In the genomic region with DNA sequence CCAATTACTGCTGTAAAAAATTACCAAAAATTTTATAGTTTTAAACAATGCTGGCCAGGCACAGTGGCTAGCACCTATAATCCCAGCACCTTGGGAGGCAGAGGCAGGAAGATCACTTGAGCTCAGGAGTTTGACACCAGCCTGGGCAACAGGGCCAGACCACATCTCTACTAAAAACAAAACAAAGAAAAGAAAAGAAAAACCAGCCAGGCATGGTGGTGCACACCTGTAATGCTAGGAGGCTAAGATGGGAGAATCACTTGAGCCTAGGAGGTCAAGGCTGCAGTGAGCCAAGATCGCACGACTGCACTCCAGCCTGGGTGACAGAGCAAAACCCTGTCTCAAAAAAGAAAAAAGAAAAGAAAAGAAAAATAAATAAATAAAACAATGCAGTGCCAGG, we compare ENCODE assay signal across 16 cellular contexts. TPM values are rescaled to one million over a fixed set of nuclear protein-coding genes. Genes with fewer than 3 reads are reported as not detected.
DNase-seq lines count a peak whose midpoint lies in the region; ATAC-seq and TF ChIP-seq lines count a peak whose summit lies in the region.
"Had no signal": no experiment of that assay in that cellular context is flagged by ENCODE, and none has a peak within 500 bp of the region (broad histone marks: within the 10 kb centered on the region; RNA-seq: fewer than 3 reads in every experiment).

No MANE protein-coding gene starts in this region.

- H3K4me2 ChIP-seq in IMR-90 (ENCODE audit: low read depth, low read length) (no peak overlapping the region), PC-3 (ENCODE audit: low read length) (peak overlapping the region; percentile 17; the same call in 1 of the 2 replicates)
- H3K4me2 ChIP-seq: BLaER1 treated with 17β-estradiol and CSF1 and Interleukin-3, amounts not matched to agents 10 nM and 100 nM had no signal

- CTCF ChIA-PET in IMR-90 (lab: Yijun Ruan, JAX) (no interaction called here), PC-3 (lab: Charles Lee) (no interaction called here)

- peak overlapping the region; percentile 63; the same call in 1 of the 2 replicates for H3K4ac ChIP-seq in IMR-90 (ENCODE audit: low read depth, low read length)

- TF ChIP-seq POLR2A in IMR-90 (IDR thresholded peaks at IDR 0.05; ENCODE audit: low read depth, low read length) = no peak

- H3K18ac ChIP-seq in IMR-90 (ENCODE audit: low read depth, low read length) = peak overlapping the region; percentile 54

- intact Hi-C loops in IMR-90 (cut with micrococcal nuclease) (no loop called here), PC-3 (cut with micrococcal nuclease) (no loop called here)

- no peak overlapping the region for H3K14ac ChIP-seq in IMR-90 (replicated peaks; ENCODE audit: low read depth, low read length)

- H3K9me2 ChIP-seq in PC-3 (replicated peaks; ENCODE audit: low read length) = no peaks in the 10 kb centered on the region

- H2BK5ac ChIP-seq in IMR-90 (ENCODE audit: low read depth, low read length, poor library complexity, severe bottlenecking) = no peak overlapping the region

- BruUV-seq in IMR-90 (replicated peaks; lab: Mats Ljungman, UMichigan) = no TSS peak
- BruUV-seq in PC-3 (replicated peaks; lab: Mats Ljungman, UMichigan) = no TSS peak

- no peak overlapping the region; the same call in 1 of the 2 replicates for H2BK20ac ChIP-seq in IMR-90 (ENCODE audit: low read depth, low read length)

- H3K4me1 ChIP-seq in IMR-90 (ENCODE audit: control insufficient read depth, insufficient read depth, low read length) (peaks cover 4% of the 10 kb centered on the region), PC-3 (ENCODE audit: insufficient read depth, low read length) (peaks cover 25% of the 10 kb centered on the region)

- H3K23ac ChIP-seq in IMR-90 (ENCODE audit: low read depth, low read length) = no peak overlapping the region

- no peak for DNase-seq in IMR-90
- DNase-seq in PC-3 = no peak
- DNase-seq: AML-193; Caco-2; Calu3; CD4-positive, alpha-beta T cell; CD8-positive, alpha-beta T cell; DMS79 treated with DMSO at 0.1 percent for 48 hours; GF-D8 had no signal

- H4K5ac ChIP-seq in IMR-90 (ENCODE audit: low read depth, low read length) = no peak overlapping the region

- H3K56ac ChIP-seq in IMR-90 (ENCODE audit: extremely low read depth, insufficient read depth, low read length) = no peak overlapping the region

- H3K4me3 ChIP-seq in IMR-90 (ENCODE audit: insufficient read depth, low read depth, low read length) = no peak overlapping the region
- H3K4me3 ChIP-seq in PC-3 (ENCODE audit: low read length) = no peak overlapping the region
- H3K4me3 ChIP-seq: A549; BLaER1 treated with 17β-estradiol and CSF1 and Interleukin-3, amounts not matched to agents 10 nM and 100 nM had no signal

- H3K9me3 ChIP-seq in IMR-90 (ENCODE audit: control insufficient read depth, insufficient read depth, low read length) (no peaks in the 10 kb centered on the region), PC-3 (ENCODE audit: low read length) (no peaks in the 10 kb centered on the region)
- H3K9me3 ChIP-seq: A549; BLaER1 treated with 17β-estradiol and CSF1 and Interleukin-3, amounts not matched to agents 10 nM and 100 nM; Caco-2 had no signal

- H3K79me1 ChIP-seq in IMR-90 (ENCODE audit: low read depth in 1 of 2, low read length in 2 of 2) = no peaks in the 10 kb centered on the region

- H3K79me2 ChIP-seq in PC-3 (ENCODE audit: low read length) = no peaks in the 10 kb centered on the region

- no peak for TF ChIP-seq RAD21 in IMR-90 (IDR thresholded peaks at IDR 0.05; ENCODE audit: low read length)

- WGBS in IMR-90 (ENCODE audit: extremely low coverage in 2 of 2, insufficient read length in 1 of 2), 2 experiments = no CpG with 5 or more reads among the region's 2 CpGs

- H3K27me3 ChIP-seq in IMR-90 (ENCODE audit: control insufficient read depth, insufficient read depth, low read length) (no peaks in the 10 kb centered on the region), PC-3 (ENCODE audit: low read length) (no peaks in the 10 kb centered on the region)
- H3K27me3 ChIP-seq: BLaER1 treated with 17β-estradiol and CSF1 and Interleukin-3, amounts not matched to agents 10 nM and 100 nM had no signal

- peak overlapping the region; percentile 61; the same call in 2 of the 3 replicates for H2BK15ac ChIP-seq in IMR-90 (ENCODE audit: low read depth, low read length)

- H2AFZ ChIP-seq in IMR-90 (replicated peaks; ENCODE audit: low read length, poor library complexity) (no peak overlapping the region), PC-3 (ENCODE audit: low read length) (no peak overlapping the region)

- no peaks in the 10 kb centered on the region for H3F3A ChIP-seq in PC-3 (ENCODE audit: low read length, unreplicated experiment)

- H2BK120ac ChIP-seq in IMR-90 (ENCODE audit: low read depth, low read length) = peak overlapping the region; percentile 77; the same call in 1 of the 2 replicates

- ATAC-seq in GM21723 (IDR thresholded peaks at IDR 0.05; ENCODE audit: unreplicated experiment) = peak; percentile 46
- no peak for ATAC-seq in IMR-90 (ENCODE audit: low read depth)
- ATAC-seq in PC-3 = no peak
- no peak for ATAC-seq in HG03097 (IDR thresholded peaks at IDR 0.05; ENCODE audit: low FRiP score, unreplicated experiment)
- no peak for ATAC-seq in activated CD4-positive, CD25-positive, alpha-beta regulatory T cell treated with anti-CD3 and anti-CD28 coated beads, Interleukin-2, amount 50 U/mL, for 24 hours
- ATAC-seq: CD8-positive, alpha-beta T cell had no signal

- peaks cover 15% of the 10 kb centered on the region for H3K9me1 ChIP-seq in IMR-90 (ENCODE audit: insufficient read depth, low read length)

- no peak overlapping the region for H4K91ac ChIP-seq in IMR-90 (ENCODE audit: insufficient read depth, low read depth, low read length)

- in situ Hi-C loops in IMR-90 (cut with MboI; ENCODE audit: low sequenced_read_pairs) = no loop called here

- no peak overlapping the region for H2AK5ac ChIP-seq in IMR-90 (ENCODE audit: low read depth, low read length)

- H3K27ac ChIP-seq in IMR-90 (ENCODE audit: insufficient read depth, low read length) (no peak overlapping the region), PC-3 (ENCODE audit: low read length) (no peak overlapping the region)
- H3K27ac ChIP-seq: 22Rv1, A549, C4-2B had no signal

- H3K9ac ChIP-seq in IMR-90 (ENCODE audit: low read depth, low read length) (no peak overlapping the region), PC-3 (ENCODE audit: low read length) (no peak overlapping the region)
- H3K9ac ChIP-seq: BLaER1 treated with 17β-estradiol and CSF1 and Interleukin-3, amounts not matched to agents 10 nM and 100 nM had no signal

- TF ChIP-seq CTCF in IMR-90 (conservative IDR thresholded peaks at IDR 0.05; ENCODE audit: low read depth, low read length) (no peak), PC-3 (conservative IDR thresholded peaks at IDR 0.05; ENCODE audit: low read depth, low read length) (no peak)

- H4K20me1 ChIP-seq in IMR-90 (ENCODE audit: insufficient read depth, low read length) (no peaks in the 10 kb centered on the region), PC-3 (ENCODE audit: low read length) (no peaks in the 10 kb centered on the region)
- H4K20me1 ChIP-seq: BLaER1 treated with 17β-estradiol and CSF1 and Interleukin-3, amounts not matched to agents 10 nM and 100 nM had no signal

- H3K36me3 ChIP-seq in IMR-90 (ENCODE audit: control insufficient read depth, insufficient read depth, low read length) = no peaks in the 10 kb centered on the region
- no peaks in the 10 kb centered on the region for H3K36me3 ChIP-seq in PC-3 (ENCODE audit: low read depth, low read length)
- H3K36me3 ChIP-seq: BLaER1 treated with 17β-estradiol and CSF1 and Interleukin-3, amounts not matched to agents 10 nM and 100 nM had no signal

- H2AK9ac ChIP-seq in IMR-90 (replicated peaks; ENCODE audit: low read depth, low read length, poor library complexity) = no peak overlapping the region

- H4K8ac ChIP-seq in IMR-90 (ENCODE audit: low read depth in 2 of 2, low read length in 2 of 2) = no peak overlapping the region

- dilution Hi-C loops in IMR-90 (cut with HindIII; ENCODE audit: low sequenced_read_pairs, unreplicated experiment) = no loop called here

- POLR2A ChIA-PET in IMR-90 (lab: Charles Lee; ENCODE audit: unreplicated experiment) (no interaction called here), PC-3 (lab: Charles Lee; ENCODE audit: unreplicated experiment) (no interaction called here)

TF ChIP-seq in IMR-90, 13 proteins besides CTCF, POLR2A, EP300 and RAD21 (continues in another document):
- TF ChIP-seq CHD1 (IDR thresholded peaks at IDR 0.05; ENCODE audit: low read depth, low read length) (no peak), NFE2L2 (IDR thresholded peaks at IDR 0.05; ENCODE audit: low read depth, low read length) (no peak), SMC3 (IDR thresholded peaks at IDR 0.05; ENCODE audit: low read depth, low read length) (no peak), FOS (IDR thresholded peaks at IDR 0.05; ENCODE audit: low read depth, low read length) (no peak), MAFK (IDR thresholded peaks at IDR 0.05; ENCODE audit: low read depth, low read length) (no peak), RFX5 (IDR thresholded peaks at IDR 0.05; ENCODE audit: low read depth, low read length) (no peak), CEBPB (IDR thresholded peaks at IDR 0.05; ENCODE audit: low read depth, low read length) (no peak), BHLHE40 (IDR thresholded peaks at IDR 0.05; ENCODE audit: low read depth, low read length) (no peak)
- TF ChIP-seq, protein P1, sequence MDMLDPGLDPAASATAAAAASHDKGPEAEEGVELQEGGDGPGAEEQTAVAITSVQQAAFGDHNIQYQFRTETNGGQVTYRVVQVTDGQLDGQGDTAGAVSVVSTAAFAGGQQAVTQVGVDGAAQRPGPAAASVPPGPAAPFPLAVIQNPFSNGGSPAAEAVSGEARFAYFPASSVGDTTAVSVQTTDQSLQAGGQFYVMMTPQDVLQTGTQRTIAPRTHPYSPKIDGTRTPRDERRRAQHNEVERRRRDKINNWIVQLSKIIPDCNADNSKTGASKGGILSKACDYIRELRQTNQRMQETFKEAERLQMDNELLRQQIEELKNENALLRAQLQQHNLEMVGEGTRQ (IDR thresholded peaks at IDR 0.05; ENCODE audit: low read depth, low read length) = no peak
- TF ChIP-seq, protein P2, sequence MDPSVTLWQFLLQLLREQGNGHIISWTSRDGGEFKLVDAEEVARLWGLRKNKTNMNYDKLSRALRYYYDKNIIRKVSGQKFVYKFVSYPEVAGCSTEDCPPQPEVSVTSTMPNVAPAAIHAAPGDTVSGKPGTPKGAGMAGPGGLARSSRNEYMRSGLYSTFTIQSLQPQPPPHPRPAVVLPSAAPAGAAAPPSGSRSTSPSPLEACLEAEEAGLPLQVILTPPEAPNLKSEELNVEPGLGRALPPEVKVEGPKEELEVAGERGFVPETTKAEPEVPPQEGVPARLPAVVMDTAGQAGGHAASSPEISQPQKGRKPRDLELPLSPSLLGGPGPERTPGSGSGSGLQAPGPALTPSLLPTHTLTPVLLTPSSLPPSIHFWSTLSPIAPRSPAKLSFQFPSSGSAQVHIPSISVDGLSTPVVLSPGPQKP (IDR thresholded peaks at IDR 0.05; ENCODE audit: borderline replicate concordance, low read depth, low read length) = no peak

RNA-seq across cellular contexts. Expression of a gene that starts 54.0 kb away (rescaled TPM):
- 27.5 and 28.1 TPM in 2 replicates for total RNA-seq in IMR-90 (2012; rRNA removed)
- polyA plus RNA-seq in IMR-90 (2012; rRNA removed) = 5.2 and 5.4 TPM in 2 replicates
- 1.0 and 5.4 TPM in 2 replicates for polyA plus RNA-seq in IMR-90 (2012; cell fraction: cytosol; rRNA removed)
- polyA plus RNA-seq in IMR-90 (2012; cell fraction: nucleus; rRNA removed; ENCODE audit: low replicate concordance) = 2.7 and 13.5 TPM in 2 replicates
- 15.4 and 25.0 TPM in 2 replicates for total RNA-seq in PC-3 (2014; rRNA removed)
